ENCODE assay signal across 2 cellular contexts in genomic region chr12:44546037-44546436, GRCh38.
TF ChIP-seq lines count a peak whose summit lies in the region.

No MANE protein-coding gene starts in this region.

TF ChIP-seq in endothelial cell of umbilical vein, 7 proteins besides CTCF, POLR2A, EP300 and RAD21 (continued from another document):
- TF ChIP-seq GATA2 (IDR thresholded peaks at IDR 0.05; ENCODE audit: insufficient read depth, insufficient read length, low read depth, low read length) (no peak), MYC (IDR thresholded peaks at IDR 0.05; ENCODE audit: low read depth, low read length) (no peak)
- TF ChIP-seq, protein P1, sequence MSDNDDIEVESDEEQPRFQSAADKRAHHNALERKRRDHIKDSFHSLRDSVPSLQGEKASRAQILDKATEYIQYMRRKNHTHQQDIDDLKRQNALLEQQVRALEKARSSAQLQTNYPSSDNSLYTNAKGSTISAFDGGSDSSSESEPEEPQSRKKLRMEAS (IDR thresholded peaks at IDR 0.05; ENCODE audit: insufficient read depth, insufficient read length) = no peak

TF ChIP-seq in neural cell, 6 proteins besides CTCF, POLR2A, EP300 and RAD21 (continued from another document):
- TF ChIP-seq EZH2 (IDR thresholded peaks at IDR 0.05; ENCODE audit: borderline replicate concordance, insufficient read depth, low read length, poor library complexity, severe bottlenecking) (no peak), REST (IDR thresholded peaks at IDR 0.05; ENCODE audit: borderline replicate concordance) (no peak)
